Comparison of ENCODE assay signal across 24 cellular contexts in the genomic region with DNA sequence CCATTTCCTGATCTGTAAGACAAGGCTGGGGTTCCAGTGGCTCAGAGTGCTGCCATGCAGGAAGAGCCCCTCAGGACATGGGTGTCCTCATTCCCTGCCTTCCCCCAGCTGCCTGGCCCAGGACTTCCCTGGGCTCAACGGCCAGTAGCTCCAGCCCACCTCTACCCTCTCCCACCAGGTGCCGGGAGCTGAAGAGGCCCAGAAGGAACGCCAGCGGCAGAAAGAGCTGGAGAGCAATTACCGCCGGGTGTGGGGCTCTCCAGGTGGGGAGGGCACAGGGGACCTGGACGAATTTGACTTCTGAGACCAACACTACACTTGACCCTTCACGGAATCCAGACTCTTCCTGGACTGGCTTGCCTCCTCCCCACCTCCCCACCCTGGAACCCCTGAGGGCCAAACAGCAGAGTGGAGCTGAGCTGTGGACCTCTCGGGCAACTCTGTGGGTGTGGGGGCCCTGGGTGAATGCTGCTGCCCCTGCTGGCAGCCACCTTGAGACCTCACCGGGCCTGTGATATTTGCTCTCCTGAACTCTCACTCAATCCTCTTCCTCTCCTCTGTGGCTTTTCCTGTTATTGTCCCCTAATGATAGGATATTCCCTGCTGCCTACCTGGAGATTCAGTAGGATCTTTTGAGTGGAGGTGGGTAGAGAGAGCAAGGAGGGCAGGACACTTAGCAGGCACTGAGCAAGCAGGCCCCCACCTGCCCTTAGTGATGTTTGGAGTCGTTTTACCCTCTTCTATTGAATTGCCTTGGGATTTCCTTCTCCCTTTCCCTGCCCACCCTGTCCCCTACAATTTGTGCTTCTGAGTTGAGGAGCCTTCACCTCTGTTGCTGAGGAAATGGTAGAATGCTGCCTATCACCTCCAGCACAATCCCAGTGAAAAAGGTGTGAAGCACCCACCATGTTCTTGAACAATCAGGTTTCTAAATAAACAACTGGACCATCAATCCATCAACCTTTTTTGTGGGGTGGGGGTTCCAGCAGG. TPM values are rescaled to one million over a fixed set of nuclear protein-coding genes. Genes with fewer than 3 reads are reported as not detected.
DNase-seq lines count a peak whose midpoint lies in the region; ATAC-seq, FAIRE-seq and TF ChIP-seq lines count a peak whose summit lies in the region.
"Had no signal": no experiment of that assay in that cellular context is flagged by ENCODE, and none has a peak within 500 bp of the region (broad histone marks: within the 10 kb centered on the region; RNA-seq: fewer than 3 reads in every experiment).

No MANE protein-coding gene starts in this region.

- no peaks in the 10 kb centered on the region for H3K9me2 ChIP-seq in OCI-LY7 (ENCODE audit: insufficient read depth, low read length)

- no peak for FAIRE-seq in HepG2 (lab: Jason Lieb, UNC)

- no peak for TF ChIP-seq POLR2A in HepG2 (IDR thresholded peaks at IDR 0.05; ENCODE audit: insufficient read depth in 1 of 2, low read depth in 2 of 2, low read length in 2 of 2)

- H3K79me2 ChIP-seq in OCI-LY7 (ENCODE audit: insufficient read depth, low read depth, low read length) (no peaks in the 10 kb centered on the region), HepG2 (ENCODE audit: insufficient read depth, low read length) (no peaks in the 10 kb centered on the region)

- H3K9ac ChIP-seq in HepG2 (ENCODE audit: insufficient read depth, low read depth, low read length): no peak overlapping the region

- CTCF ChIA-PET in OCI-LY7 (lab: Charles Lee; ENCODE audit: unreplicated experiment): no interaction called here
- CTCF ChIA-PET in HepG2 (lab: Yijun Ruan, JAX; ENCODE audit: low intra/inter-chr PET ratio, low total read pairs): no interaction called here

- no peak overlapping the region for H2AFZ ChIP-seq in OCI-LY7 (ENCODE audit: low read length)
- no peak overlapping the region for H2AFZ ChIP-seq in HepG2 (ENCODE audit: low read length)

- no peak overlapping the region for H3K4me3 ChIP-seq in OCI-LY7 (ENCODE audit: low read depth, low read length, poor library complexity, severe bottlenecking)
- H3K4me3 ChIP-seq in HepG2 (replicated peaks in 1 of 3; ENCODE audit: insufficient read depth in 1 of 3, low read depth in 2 of 3, low read length in 3 of 3): no peak overlapping the region
- no peak overlapping the region for H3K4me3 ChIP-seq in BE2C (ENCODE audit: low read depth, low read length)
- H3K4me3 ChIP-seq: left ventricle myocardium inferior, mucosa of descending colon, right lobe of liver, suprapubic skin had no signal

- peaks cover 9% of the 10 kb centered on the region for H3K36me3 Mint-ChIP-seq in natural killer cell
- peaks cover 22% of the 10 kb centered on the region for H3K36me3 Mint-ChIP-seq in natural killer cell treated with Interleukin-12 subunit alpha and Interleukin-12 subunit beta and Interleukin-15 and Interleukin-18, amount 100 ng/mL, for 72 hours

- POLR2A ChIA-PET in OCI-LY7 (lab: Charles Lee): no interaction called here
- POLR2A ChIA-PET in HepG2 (lab: Yijun Ruan, JAX): no interaction called here

- ATAC-seq in natural killer cell (no peak), HepG2 (no peak), omental fat pad (ENCODE audit: low FRiP score) (no peak)
- no peak for ATAC-seq in natural killer cell treated with Interleukin-12 subunit alpha and Interleukin-12 subunit beta and Interleukin-15 and Interleukin-18, amount 100 ng/mL, for 72 hours
- ATAC-seq: mucosa of descending colon had no signal

- no peak overlapping the region for H3K4me2 ChIP-seq in OCI-LY7 (ENCODE audit: low read length)
- H3K4me2 ChIP-seq in HepG2 (ENCODE audit: low read depth, low read length): no peak overlapping the region

- TF ChIP-seq CTCF in natural killer cell (IDR thresholded peaks at IDR 0.05) (no peak), OCI-LY7 (conservative IDR thresholded peaks at IDR 0.05; ENCODE audit: low read length) (0 out of 2 replicates have a peak, but pooled peaks have one; percentile 12), HepG2 (CRISPR knock-in tag; IDR thresholded peaks at IDR 0.05) (no peak), BE2C (IDR thresholded peaks at IDR 0.05; ENCODE audit: low read depth, low read length) (no peak), omental fat pad (IDR thresholded peaks at IDR 0.05) (no peak)

- no peaks in the 10 kb centered on the region for H3K27me3 Mint-ChIP-seq in natural killer cell (ENCODE audit: low read depth in 2 of 2)
- no peaks in the 10 kb centered on the region for H3K27me3 Mint-ChIP-seq in natural killer cell treated with Interleukin-12 subunit alpha and Interleukin-12 subunit beta and Interleukin-15 and Interleukin-18, amount 100 ng/mL, for 72 hours
- H3K27me3 Mint-ChIP-seq: CD8-positive, alpha-beta memory T cell had no signal

- H3K4me3 Mint-ChIP-seq in natural killer cell: no peak overlapping the region
- no peak overlapping the region for H3K4me3 Mint-ChIP-seq in natural killer cell treated with Interleukin-12 subunit alpha and Interleukin-12 subunit beta and Interleukin-15 and Interleukin-18, amount 100 ng/mL, for 72 hours
- H3K4me3 Mint-ChIP-seq: CD8-positive, alpha-beta memory T cell had no signal

- DNase-seq in natural killer cell (no peak), OCI-LY7 (ENCODE audit: low spot score) (no peak), HepG2 (ENCODE audit: low spot score) (no peak), COLO829 (ENCODE audit: low spot score) (no peak), BE2C (no peak), omental fat pad (ENCODE audit: low spot score) (no peak)
- no peak for DNase-seq in natural killer cell treated with Interleukin-12 subunit alpha and Interleukin-12 subunit beta and Interleukin-15 and Interleukin-18, amount 100 ng/mL, for 72 hours (ENCODE audit: low spot score)
- DNase-seq: activated CD4-positive, alpha-beta T cell treated with anti-CD3 and anti-CD28 coated beads for 4 hours; activated CD8-positive, alpha-beta memory T cell treated with anti-CD3 and anti-CD28 coated beads, Interleukin-2, amount 50 U/mL, for 4 hours; activated gamma-delta T cell treated with Interleukin-2 at 50 U/mL for 16 hours; anterior cingulate cortex; caudate nucleus; CD8-positive, alpha-beta memory T cell; dermis blood vessel endothelial cell; DND-41; left ventricle myocardium inferior; MM.1S; mucosa of descending colon; NCI-H1436 treated with DMSO at 0.1 percent for 48 hours; NCI-H2171 treated with DMSO at 0.1 percent for 48 hours; right lobe of liver; Right ventricle myocardium superior; stimulated activated CD4-positive, alpha-beta T cell treated with anti-CD3 and anti-CD28 coated beads, Interleukin-15, amount 100 ng/mL, for 24 hours had no signal

- H3K27ac ChIP-seq in OCI-LY7 (ENCODE audit: low read depth, low read length, poor library complexity, severe bottlenecking) (no peak overlapping the region), HepG2 (ENCODE audit: extremely low read length, insufficient read depth, low read length) (no peak overlapping the region)
- H3K27ac ChIP-seq: left ventricle myocardium inferior, right lobe of liver, suprapubic skin had no signal

- TF ChIP-seq EP300 in HepG2 (IDR thresholded peaks at IDR 0.05; ENCODE audit: low read depth in 2 of 2, low read length in 2 of 2) (no peak), HepG2 (CRISPR knock-in tag; IDR thresholded peaks at IDR 0.05; ENCODE audit: borderline replicate concordance) (no peak)

- in situ Hi-C loops in HepG2 (cut with HindIII; ENCODE audit: extremely low pct_ligation_motif_present, low pct_unique_long_range_greater_than_20kb): no loop called here

- WGBS in HepG2 (ENCODE audit: low lambda C conversion rate): 49% methylated on average over 2 of the region's 11 CpGs

- peaks cover 16% of the 10 kb centered on the region for H3K4me1 ChIP-seq in OCI-LY7 (ENCODE audit: insufficient read depth, low read length, poor library complexity, severe bottlenecking)
- H3K4me1 ChIP-seq in HepG2 (ENCODE audit: insufficient read depth, low read length): peaks cover 8% of the 10 kb centered on the region; the same call in 1 of the 2 replicates
- H3K4me1 ChIP-seq in BE2C: peaks cover 2% of the 10 kb centered on the region; the same call in 1 of the 2 replicates
- H3K4me1 ChIP-seq: right lobe of liver had no signal

- H3K36me3 ChIP-seq in OCI-LY7 (ENCODE audit: insufficient read depth, low read length) (peaks cover 54% of the 10 kb centered on the region), HepG2 (replicated peaks in 1 of 2; ENCODE audit: control insufficient read depth in 1 of 2, insufficient read depth in 2 of 2, low read length in 2 of 2) (peaks cover 16 to 47% of the 10 kb centered on the region in 2 experiments), BE2C (peaks cover 19% of the 10 kb centered on the region)

- H3K4me1 Mint-ChIP-seq in natural killer cell: peaks cover 15 to 17% of the 10 kb centered on the region in 2 donors
- H3K4me1 Mint-ChIP-seq in natural killer cell treated with Interleukin-12 subunit alpha and Interleukin-12 subunit beta and Interleukin-15 and Interleukin-18, amount 100 ng/mL, for 72 hours (ENCODE audit: low read depth in 2 of 2): peaks cover 12 to 14% of the 10 kb centered on the region in 2 donors

- BruUV-seq in OCI-LY7 (replicated peaks; lab: Mats Ljungman, UMichigan) (TSS peak; percentile 91), HepG2 (replicated peaks; lab: Mats Ljungman, UMichigan) (TSS peak; percentile 89)

- H3K27me3 ChIP-seq in HepG2 (ENCODE audit: control insufficient read depth in 1 of 2, insufficient read depth in 2 of 2, low read length in 2 of 2) (no peaks in the 10 kb centered on the region), BE2C (no peaks in the 10 kb centered on the region)
- H3K27me3 ChIP-seq: right lobe of liver, suprapubic skin had no signal

- H4K20me1 ChIP-seq in OCI-LY7 (ENCODE audit: insufficient read depth, low read length): no peaks in the 10 kb centered on the region
- no peaks in the 10 kb centered on the region for H4K20me1 ChIP-seq in HepG2 (ENCODE audit: insufficient read depth, low read length)

- peak overlapping the region; percentile 61 to 69 for H3K27ac Mint-ChIP-seq in natural killer cell
- H3K27ac Mint-ChIP-seq in natural killer cell treated with Interleukin-12 subunit alpha and Interleukin-12 subunit beta and Interleukin-15 and Interleukin-18, amount 100 ng/mL, for 72 hours: no peak overlapping the region

- intact Hi-C loops in natural killer cell (cut with micrococcal nuclease) (no loop called here), OCI-LY7 (cut with micrococcal nuclease; ENCODE audit: unreplicated experiment) (no loop called here), HepG2 (cut with micrococcal nuclease; ENCODE audit: unreplicated experiment) (no loop called here)

- H3K9me3 Mint-ChIP-seq in natural killer cell: no peaks in the 10 kb centered on the region
- H3K9me3 Mint-ChIP-seq in natural killer cell treated with Interleukin-12 subunit alpha and Interleukin-12 subunit beta and Interleukin-15 and Interleukin-18, amount 100 ng/mL, for 72 hours: no peaks in the 10 kb centered on the region
- H3K9me3 Mint-ChIP-seq: CD8-positive, alpha-beta memory T cell had no signal

- no peak for TF ChIP-seq RAD21 in HepG2 (CRISPR knock-in tag; IDR thresholded peaks at IDR 0.05)

- no peaks in the 10 kb centered on the region for H3K9me3 ChIP-seq in OCI-LY7 (ENCODE audit: low read length)
- H3K9me3 ChIP-seq in HepG2 (ENCODE audit: low read length): no peaks in the 10 kb centered on the region
- H3K9me3 ChIP-seq in BE2C: no peaks in the 10 kb centered on the region
- H3K9me3 ChIP-seq: left ventricle myocardium inferior, mucosa of descending colon, right lobe of liver, suprapubic skin had no signal

RNA-seq across cellular contexts. Expression of a gene that starts 17.6 kb away (rescaled TPM):
- 10 to 100 TPM; 54.1 to 63.5 (median 54.8) TPM for total RNA-seq in natural killer cell
- 10 to 100 TPM; 47.5 to 54.1 TPM for total RNA-seq in natural killer cell treated with Interleukin-12 subunit alpha and Interleukin-12 subunit beta and Interleukin-15 and Interleukin-18, amount 100 ng/mL, for 72 hours
- total RNA-seq in OCI-LY7 (2014; rRNA removed; shearing (Covaris generic)): 10.7 and 14.8 TPM in 2 replicates
- total RNA-seq in OCI-LY7 (2022): 26.5 and 28.8 TPM in 2 replicates
- total RNA-seq in HepG2 (2016; rRNA removed; fragmentation: Illumina TruSeq; extraction: Trizol): 0.38 and 0.81 TPM in 2 replicates
- 0.10 and 0.18 TPM in 2 replicates for total RNA-seq in HepG2 (2016; cell fraction: cytosol; rRNA removed; fragmentation: Illumina TruSeq; extraction: Trizol; ENCODE audit: low read depth)
- total RNA-seq in HepG2 (2016; cell fraction: insoluble cytoplasmic fraction; rRNA removed; fragmentation: Illumina TruSeq; extraction: Trizol): 0.45 and 0.91 TPM in 2 replicates
- 0.24 and 0.49 TPM in 2 replicates for total RNA-seq in HepG2 (2016; cell fraction: membrane; rRNA removed; fragmentation: Illumina TruSeq; extraction: Trizol)
- total RNA-seq in HepG2 (2016; cell fraction: nucleus; rRNA removed; fragmentation: Illumina TruSeq; extraction: Trizol): 0.44 and 0.71 TPM in 2 replicates
- 0.45 and 0.73 TPM in 2 replicates for polyA plus RNA-seq in HepG2 (2011; rRNA removed)
- 0.50 and 0.87 TPM in 2 replicates for polyA plus RNA-seq in HepG2 (2011; cell fraction: cytosol; rRNA removed)
- polyA plus RNA-seq in HepG2 (2011; cell fraction: nucleus; rRNA removed): 1.0 and 1.5 TPM in 2 replicates
- polyA plus RNA-seq in HepG2 (2012): 0.23 and 0.31 TPM in 2 replicates
- 0.33 and 0.42 TPM in 2 replicates for polyA plus RNA-seq in HepG2 (2016; cell fraction: cytosol; fragmentation: Illumina TruSeq; extraction: Trizol; ENCODE audit: low read depth)
- polyA plus RNA-seq in HepG2 (2016; cell fraction: insoluble cytoplasmic fraction; fragmentation: Illumina TruSeq; extraction: Trizol; ENCODE audit: low read depth): 0.57 and 0.95 TPM in 2 replicates
- 0.10 and 0.23 TPM in 2 replicates for polyA plus RNA-seq in HepG2 (2016; cell fraction: membrane; fragmentation: Illumina TruSeq; extraction: Trizol; ENCODE audit: low read depth)
- 0.37 and 1.3 TPM in 2 replicates for polyA plus RNA-seq in HepG2 (2016; cell fraction: nucleus; fragmentation: Illumina TruSeq; extraction: Trizol; ENCODE audit: insufficient read depth, low read depth)
- 0.42 and 0.96 TPM in 2 replicates for polyA minus RNA-seq in HepG2 (2011; rRNA and poly(A)+ RNA removed; ENCODE audit: low replicate concordance)
- polyA minus RNA-seq in HepG2 (2011; cell fraction: cytosol; rRNA and poly(A)+ RNA removed): 0.70 and 0.79 TPM in 2 replicates
- 0.90 and 1.5 TPM in 2 replicates for polyA minus RNA-seq in HepG2 (2011; cell fraction: nucleus; rRNA and poly(A)+ RNA removed)
- polyA plus RNA-seq in BE2C (2012; ENCODE audit: insufficient read depth, insufficient read length, low read depth): 3.9 TPM
- total RNA-seq in omental fat pad: 1 to 10 TPM; 1.2 to 7.1 (median 1.9) TPM

RNA-seq across cellular contexts. Expression of a gene that starts 23.9 kb away (rescaled TPM):
- total RNA-seq in natural killer cell: 10 to 100 TPM; 18.3 to 27.0 (median 23.5) TPM
- total RNA-seq in natural killer cell treated with Interleukin-12 subunit alpha and Interleukin-12 subunit beta and Interleukin-15 and Interleukin-18, amount 100 ng/mL, for 72 hours: 10 to 100 TPM; 14.4 to 34.9 TPM
- total RNA-seq in OCI-LY7 (2014; rRNA removed; shearing (Covaris generic)): 0.80 and 2.4 TPM in 2 replicates
- total RNA-seq in OCI-LY7 (2022): 6.3 and 6.4 TPM in 2 replicates
- total RNA-seq in HepG2 (2016; rRNA removed; fragmentation: Illumina TruSeq; extraction: Trizol): 5.4 and 10.4 TPM in 2 replicates
- 3.1 and 3.3 TPM in 2 replicates for total RNA-seq in HepG2 (2016; cell fraction: cytosol; rRNA removed; fragmentation: Illumina TruSeq; extraction: Trizol; ENCODE audit: low read depth)
- total RNA-seq in HepG2 (2016; cell fraction: insoluble cytoplasmic fraction; rRNA removed; fragmentation: Illumina TruSeq; extraction: Trizol): 7.8 and 11.5 TPM in 2 replicates
- 6.1 and 6.3 TPM in 2 replicates for total RNA-seq in HepG2 (2016; cell fraction: membrane; rRNA removed; fragmentation: Illumina TruSeq; extraction: Trizol)
- 8.7 and 15.1 TPM in 2 replicates for total RNA-seq in HepG2 (2016; cell fraction: nucleus; rRNA removed; fragmentation: Illumina TruSeq; extraction: Trizol)
- 24.6 and 27.3 TPM in 2 replicates for polyA plus RNA-seq in HepG2 (2011; rRNA removed)
- 19.3 and 22.2 TPM in 2 replicates for polyA plus RNA-seq in HepG2 (2011; cell fraction: cytosol; rRNA removed)
- polyA plus RNA-seq in HepG2 (2011; cell fraction: nucleus; rRNA removed): 26.2 and 31.2 TPM in 2 replicates
- polyA plus RNA-seq in HepG2 (2012): 17.1 and 17.8 TPM in 2 replicates
- 3.2 and 4.3 TPM in 2 replicates for polyA plus RNA-seq in HepG2 (2016; cell fraction: cytosol; fragmentation: Illumina TruSeq; extraction: Trizol; ENCODE audit: low read depth)
- 6.6 and 6.9 TPM in 2 replicates for polyA plus RNA-seq in HepG2 (2016; cell fraction: insoluble cytoplasmic fraction; fragmentation: Illumina TruSeq; extraction: Trizol; ENCODE audit: low read depth)
- polyA plus RNA-seq in HepG2 (2016; cell fraction: membrane; fragmentation: Illumina TruSeq; extraction: Trizol; ENCODE audit: low read depth): 4.9 and 7.9 TPM in 2 replicates
- polyA plus RNA-seq in HepG2 (2016; cell fraction: nucleus; fragmentation: Illumina TruSeq; extraction: Trizol; ENCODE audit: insufficient read depth, low read depth): 22.0 and 24.1 TPM in 2 replicates
- 8.6 and 23.9 TPM in 2 replicates for polyA minus RNA-seq in HepG2 (2011; rRNA and poly(A)+ RNA removed; ENCODE audit: low replicate concordance)
- 5.8 and 8.3 TPM in 2 replicates for polyA minus RNA-seq in HepG2 (2011; cell fraction: cytosol; rRNA and poly(A)+ RNA removed)
- 14.9 and 21.0 TPM in 2 replicates for polyA minus RNA-seq in HepG2 (2011; cell fraction: nucleus; rRNA and poly(A)+ RNA removed)
- 18.6 TPM for polyA plus RNA-seq in BE2C (2012; ENCODE audit: insufficient read depth, insufficient read length, low read depth)
- 10 to 100 TPM; 41.8 to 70.7 (median 65.7) TPM for total RNA-seq in omental fat pad

RNA-seq across cellular contexts. Expression of a gene that starts 27.0 kb away (rescaled TPM):
- total RNA-seq in natural killer cell (100 to 1,000 TPM; 185 to 221 (median 198) TPM), OCI-LY7 (2022) (109 and 112 TPM in 2 replicates), HepG2 (2016; rRNA removed; fragmentation: Illumina TruSeq; extraction: Trizol) (51.7 and 156 TPM in 2 replicates), omental fat pad (100 to 1,000 TPM; 259 to 325 (median 286) TPM)
- total RNA-seq in natural killer cell treated with Interleukin-12 subunit alpha and Interleukin-12 subunit beta and Interleukin-15 and Interleukin-18, amount 100 ng/mL, for 72 hours: 100 to 1,000 TPM; 203 to 209 TPM
- total RNA-seq in OCI-LY7 (2014; rRNA removed; shearing (Covaris generic)): 82.6 and 104 TPM in 2 replicates
- 9.7 and 14.0 TPM in 2 replicates for total RNA-seq in HepG2 (2016; cell fraction: cytosol; rRNA removed; fragmentation: Illumina TruSeq; extraction: Trizol; ENCODE audit: low read depth)
- total RNA-seq in HepG2 (2016; cell fraction: insoluble cytoplasmic fraction; rRNA removed; fragmentation: Illumina TruSeq; extraction: Trizol): 45.5 and 158 TPM in 2 replicates
- total RNA-seq in HepG2 (2016; cell fraction: membrane; rRNA removed; fragmentation: Illumina TruSeq; extraction: Trizol): 18.9 and 21.2 TPM in 2 replicates
- 130 and 161 TPM in 2 replicates for total RNA-seq in HepG2 (2016; cell fraction: nucleus; rRNA removed; fragmentation: Illumina TruSeq; extraction: Trizol)
- polyA plus RNA-seq in HepG2 (2011; rRNA removed): 206 and 225 TPM in 2 replicates
- polyA plus RNA-seq in HepG2 (2011; cell fraction: cytosol; rRNA removed): 288 and 386 TPM in 2 replicates
- 254 and 282 TPM in 2 replicates for polyA plus RNA-seq in HepG2 (2011; cell fraction: nucleus; rRNA removed)
- 177 and 188 TPM in 2 replicates for polyA plus RNA-seq in HepG2 (2012)
- polyA plus RNA-seq in HepG2 (2016; cell fraction: cytosol; fragmentation: Illumina TruSeq; extraction: Trizol; ENCODE audit: low read depth): 9.4 and 11.6 TPM in 2 replicates
- polyA plus RNA-seq in HepG2 (2016; cell fraction: insoluble cytoplasmic fraction; fragmentation: Illumina TruSeq; extraction: Trizol; ENCODE audit: low read depth): 41.1 and 49.4 TPM in 2 replicates
- 15.1 and 21.0 TPM in 2 replicates for polyA plus RNA-seq in HepG2 (2016; cell fraction: membrane; fragmentation: Illumina TruSeq; extraction: Trizol; ENCODE audit: low read depth)
- 248 and 264 TPM in 2 replicates for polyA plus RNA-seq in HepG2 (2016; cell fraction: nucleus; fragmentation: Illumina TruSeq; extraction: Trizol; ENCODE audit: insufficient read depth, low read depth)
- polyA minus RNA-seq in HepG2 (2011; rRNA and poly(A)+ RNA removed; ENCODE audit: low replicate concordance): 114 and 184 TPM in 2 replicates
- 58.7 and 94.9 TPM in 2 replicates for polyA minus RNA-seq in HepG2 (2011; cell fraction: cytosol; rRNA and poly(A)+ RNA removed)
- 80.6 and 98.3 TPM in 2 replicates for polyA minus RNA-seq in HepG2 (2011; cell fraction: nucleus; rRNA and poly(A)+ RNA removed)
- polyA plus RNA-seq in BE2C (2012; ENCODE audit: insufficient read depth, insufficient read length, low read depth): 259 TPM

RNA-seq across cellular contexts. Expression of a gene that starts 31.2 kb away (rescaled TPM):
- 10 to 100 TPM; 30.7 to 39.5 (median 37.7) TPM for total RNA-seq in natural killer cell
- 100 to 1,000 TPM; 111 to 278 TPM for total RNA-seq in natural killer cell treated with Interleukin-12 subunit alpha and Interleukin-12 subunit beta and Interleukin-15 and Interleukin-18, amount 100 ng/mL, for 72 hours
- 272 and 280 TPM in 2 replicates for total RNA-seq in OCI-LY7 (2014; rRNA removed; shearing (Covaris generic))
- 172 and 192 TPM in 2 replicates for total RNA-seq in OCI-LY7 (2022)
- total RNA-seq in HepG2 (2016; rRNA removed; fragmentation: Illumina TruSeq; extraction: Trizol): 209 and 255 TPM in 2 replicates
- total RNA-seq in HepG2 (2016; cell fraction: cytosol; rRNA removed; fragmentation: Illumina TruSeq; extraction: Trizol; ENCODE audit: low read depth): 114 and 177 TPM in 2 replicates
- total RNA-seq in HepG2 (2016; cell fraction: insoluble cytoplasmic fraction; rRNA removed; fragmentation: Illumina TruSeq; extraction: Trizol): 213 and 245 TPM in 2 replicates
- total RNA-seq in HepG2 (2016; cell fraction: membrane; rRNA removed; fragmentation: Illumina TruSeq; extraction: Trizol): 203 and 282 TPM in 2 replicates
- total RNA-seq in HepG2 (2016; cell fraction: nucleus; rRNA removed; fragmentation: Illumina TruSeq; extraction: Trizol): 105 and 134 TPM in 2 replicates
- polyA plus RNA-seq in HepG2 (2011; rRNA removed): 171 and 191 TPM in 2 replicates
- polyA plus RNA-seq in HepG2 (2011; cell fraction: cytosol; rRNA removed): 223 and 255 TPM in 2 replicates
- polyA plus RNA-seq in HepG2 (2011; cell fraction: nucleus; rRNA removed): 58.2 and 58.6 TPM in 2 replicates
- 68.6 and 92.8 TPM in 2 replicates for polyA plus RNA-seq in HepG2 (2012)
- polyA plus RNA-seq in HepG2 (2016; cell fraction: cytosol; fragmentation: Illumina TruSeq; extraction: Trizol; ENCODE audit: low read depth): 148 and 226 TPM in 2 replicates
- polyA plus RNA-seq in HepG2 (2016; cell fraction: insoluble cytoplasmic fraction; fragmentation: Illumina TruSeq; extraction: Trizol; ENCODE audit: low read depth): 315 and 325 TPM in 2 replicates
- polyA plus RNA-seq in HepG2 (2016; cell fraction: membrane; fragmentation: Illumina TruSeq; extraction: Trizol; ENCODE audit: low read depth): 208 and 297 TPM in 2 replicates
- polyA plus RNA-seq in HepG2 (2016; cell fraction: nucleus; fragmentation: Illumina TruSeq; extraction: Trizol; ENCODE audit: insufficient read depth, low read depth): 175 and 177 TPM in 2 replicates
- 141 and 375 TPM in 2 replicates for polyA minus RNA-seq in HepG2 (2011; rRNA and poly(A)+ RNA removed; ENCODE audit: low replicate concordance)
- polyA minus RNA-seq in HepG2 (2011; cell fraction: cytosol; rRNA and poly(A)+ RNA removed): 49.7 and 59.9 TPM in 2 replicates
- polyA minus RNA-seq in HepG2 (2011; cell fraction: nucleus; rRNA and poly(A)+ RNA removed): 72.6 and 80.6 TPM in 2 replicates
- polyA plus RNA-seq in BE2C (2012; ENCODE audit: insufficient read depth, insufficient read length, low read depth): 737 TPM
- total RNA-seq in omental fat pad: 10 to 100 TPM; 81.9 to 96.2 (median 89.0) TPM

RNA-seq across cellular contexts. Expression of a gene that starts 34.0 kb away (rescaled TPM):
- total RNA-seq in natural killer cell: 10 to 100 TPM; 25.4 to 28.4 (median 26.0) TPM
- total RNA-seq in natural killer cell treated with Interleukin-12 subunit alpha and Interleukin-12 subunit beta and Interleukin-15 and Interleukin-18, amount 100 ng/mL, for 72 hours: 10 to 100 TPM; 15.8 to 17.0 TPM
- total RNA-seq in OCI-LY7 (2014; rRNA removed; shearing (Covaris generic)): 29.3 and 29.4 TPM in 2 replicates
- 46.2 and 47.7 TPM in 2 replicates for total RNA-seq in OCI-LY7 (2022)
- 2.7 and 5.7 TPM in 2 replicates for total RNA-seq in HepG2 (2016; rRNA removed; fragmentation: Illumina TruSeq; extraction: Trizol)
- total RNA-seq in HepG2 (2016; cell fraction: cytosol; rRNA removed; fragmentation: Illumina TruSeq; extraction: Trizol; ENCODE audit: low read depth): 3.9 and 5.1 TPM in 2 replicates
- total RNA-seq in HepG2 (2016; cell fraction: insoluble cytoplasmic fraction; rRNA removed; fragmentation: Illumina TruSeq; extraction: Trizol): 3.4 and 4.7 TPM in 2 replicates
- total RNA-seq in HepG2 (2016; cell fraction: membrane; rRNA removed; fragmentation: Illumina TruSeq; extraction: Trizol): 5.9 and 6.2 TPM in 2 replicates
- total RNA-seq in HepG2 (2016; cell fraction: nucleus; rRNA removed; fragmentation: Illumina TruSeq; extraction: Trizol): 3.4 and 4.3 TPM in 2 replicates
- 9.6 and 14.5 TPM in 2 replicates for polyA plus RNA-seq in HepG2 (2011; rRNA removed)
- 8.1 and 8.8 TPM in 2 replicates for polyA plus RNA-seq in HepG2 (2011; cell fraction: cytosol; rRNA removed)
- 15.5 and 17.5 TPM in 2 replicates for polyA plus RNA-seq in HepG2 (2011; cell fraction: nucleus; rRNA removed)
- polyA plus RNA-seq in HepG2 (2012): 7.7 and 10.3 TPM in 2 replicates
- polyA plus RNA-seq in HepG2 (2016; cell fraction: cytosol; fragmentation: Illumina TruSeq; extraction: Trizol; ENCODE audit: low read depth): 2.7 and 3.1 TPM in 2 replicates
- 5.0 and 8.0 TPM in 2 replicates for polyA plus RNA-seq in HepG2 (2016; cell fraction: insoluble cytoplasmic fraction; fragmentation: Illumina TruSeq; extraction: Trizol; ENCODE audit: low read depth)
- 5.8 TPM in 2 replicates for polyA plus RNA-seq in HepG2 (2016; cell fraction: membrane; fragmentation: Illumina TruSeq; extraction: Trizol; ENCODE audit: low read depth)
- 13.4 and 15.4 TPM in 2 replicates for polyA plus RNA-seq in HepG2 (2016; cell fraction: nucleus; fragmentation: Illumina TruSeq; extraction: Trizol; ENCODE audit: insufficient read depth, low read depth)
- polyA minus RNA-seq in HepG2 (2011; rRNA and poly(A)+ RNA removed; ENCODE audit: low replicate concordance): 12.1 and 12.5 TPM in 2 replicates
- polyA minus RNA-seq in HepG2 (2011; cell fraction: cytosol; rRNA and poly(A)+ RNA removed): 4.1 and 4.5 TPM in 2 replicates
- 3.7 and 5.3 TPM in 2 replicates for polyA minus RNA-seq in HepG2 (2011; cell fraction: nucleus; rRNA and poly(A)+ RNA removed)
- 36.9 TPM for polyA plus RNA-seq in BE2C (2012; ENCODE audit: insufficient read depth, insufficient read length, low read depth)
- 1 to 10 TPM; 2.4 to 8.7 (median 5.1) TPM for total RNA-seq in omental fat pad

Comparison
In these comparisons a context has a peak if more than half of its experiments do, and no peak if none do; other contexts are left out.
1. H3K27ac Mint-ChIP-seq: peak in natural killer cell (2 of 2); none in natural killer cell treated with Interleukin-12 subunit alpha and Interleukin-12 subunit beta and Interleukin-15 and Interleukin-18, amount 100 ng/mL, for 72 hours (0 of 2).